1 cellular context compared by ENCODE assay signal in the genomic region with DNA sequence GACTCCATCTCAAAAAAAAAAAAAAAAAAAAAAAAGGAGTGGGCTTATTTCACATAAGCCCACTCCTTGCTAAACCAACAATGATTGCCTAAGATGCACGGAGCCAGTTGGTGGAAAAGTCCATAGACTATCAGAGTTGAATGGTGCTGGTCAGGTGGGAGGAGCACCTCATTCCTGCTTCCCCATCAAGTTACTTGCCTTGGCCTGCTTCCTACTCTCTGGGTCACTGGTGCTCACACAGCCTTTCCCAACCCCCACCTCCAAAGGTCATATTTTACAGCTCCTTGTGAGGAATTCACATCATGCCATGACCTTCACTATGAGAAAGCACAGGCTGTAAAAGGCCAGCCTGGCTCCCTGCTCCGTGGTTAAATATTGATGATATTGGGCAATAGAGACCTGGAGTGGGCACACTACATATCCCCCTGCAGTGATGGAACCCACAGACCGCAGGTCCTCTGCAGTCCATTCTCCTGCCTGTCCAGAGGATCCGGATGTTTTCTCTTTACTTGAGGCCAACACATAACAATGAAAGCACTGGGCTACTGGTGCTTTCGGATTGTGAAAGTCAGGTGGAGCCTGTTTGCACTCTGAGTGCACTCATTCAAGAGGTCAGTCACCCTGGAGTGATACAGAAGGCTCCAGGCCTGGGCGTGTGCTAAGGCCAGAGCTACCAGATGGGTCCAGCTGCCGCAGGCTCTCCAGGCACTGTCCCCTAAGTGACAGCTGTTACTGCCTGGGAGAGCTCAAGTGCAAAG.
A peak's percentile ranks its signal among the peaks of the same experiment; 100 is the strongest.
TF ChIP-seq lines count a peak whose summit lies in the region.

A gene (plus strand): TSS at position 664 of the 758 bp plus-strand sequence. CDS start 4,618 bp downstream, outside the sequence.

TF ChIP-seq in HepG2, 621 proteins besides CTCF, POLR2A, EP300 and RAD21 (continued from another document and continues in another):
- TF ChIP-seq, protein P1, sequence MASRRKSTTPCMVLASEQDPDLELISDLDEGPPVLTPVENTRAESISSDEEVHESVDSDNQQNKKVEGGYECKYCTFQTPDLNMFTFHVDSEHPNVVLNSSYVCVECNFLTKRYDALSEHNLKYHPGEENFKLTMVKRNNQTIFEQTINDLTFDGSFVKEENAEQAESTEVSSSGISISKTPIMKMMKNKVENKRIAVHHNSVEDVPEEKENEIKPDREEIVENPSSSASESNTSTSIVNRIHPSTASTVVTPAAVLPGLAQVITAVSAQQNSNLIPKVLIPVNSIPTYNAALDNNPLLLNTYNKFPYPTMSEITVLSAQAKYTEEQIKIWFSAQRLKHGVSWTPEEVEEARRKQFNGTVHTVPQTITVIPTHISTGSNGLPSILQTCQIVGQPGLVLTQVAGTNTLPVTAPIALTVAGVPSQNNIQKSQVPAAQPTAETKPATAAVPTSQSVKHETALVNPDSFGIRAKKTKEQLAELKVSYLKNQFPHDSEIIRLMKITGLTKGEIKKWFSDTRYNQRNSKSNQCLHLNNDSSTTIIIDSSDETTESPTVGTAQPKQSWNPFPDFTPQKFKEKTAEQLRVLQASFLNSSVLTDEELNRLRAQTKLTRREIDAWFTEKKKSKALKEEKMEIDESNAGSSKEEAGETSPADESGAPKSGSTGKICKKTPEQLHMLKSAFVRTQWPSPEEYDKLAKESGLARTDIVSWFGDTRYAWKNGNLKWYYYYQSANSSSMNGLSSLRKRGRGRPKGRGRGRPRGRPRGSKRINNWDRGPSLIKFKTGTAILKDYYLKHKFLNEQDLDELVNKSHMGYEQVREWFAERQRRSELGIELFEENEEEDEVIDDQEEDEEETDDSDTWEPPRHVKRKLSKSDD (CRISPR knock-in tag; IDR thresholded peaks at IDR 0.05; ENCODE audit: low read depth): no peak; the same call in 1 of the 2 replicates
- TF ChIP-seq ZNF121 (CRISPR knock-in tag; IDR thresholded peaks at IDR 0.05) (0 out of 2 replicates have a peak, but pooled peaks have one; percentile 37), ZNF607 (CRISPR knock-in tag; IDR thresholded peaks at IDR 0.05; ENCODE audit: borderline replicate concordance) (peak; percentile 73; the same call in 1 of the 2 replicates), NFIC (IDR thresholded peaks at IDR 0.05; ENCODE audit: low read length) (peak; percentile 51; the same call in 1 of the 2 replicates), ZBTB20 (CRISPR knock-in tag; IDR thresholded peaks at IDR 0.05; ENCODE audit: borderline replicate concordance, low read depth) (0 out of 2 replicates have a peak, but pooled peaks have one; percentile 76), SMC3 (IDR thresholded peaks at IDR 0.05; ENCODE audit: low read length) (peak; percentile 33; the same call in 1 of the 2 replicates), NCOA1 (CRISPR knock-in tag; IDR thresholded peaks at IDR 0.05) (no peak), ZNF251 (CRISPR knock-in tag; IDR thresholded peaks at IDR 0.05) (0 out of 2 replicates have a peak, but pooled peaks have one; percentile 36), ZNF747 (CRISPR knock-in tag; IDR thresholded peaks at IDR 0.05; ENCODE audit: borderline replicate concordance) (peak; percentile 82; the same call in 1 of the 2 replicates), ZNF232 (CRISPR knock-in tag; IDR thresholded peaks at IDR 0.05; ENCODE audit: borderline replicate concordance) (peak; percentile 38; the same call in 1 of the 2 replicates), CREM (IDR thresholded peaks at IDR 0.05) (peak; percentile 69; the same call in 1 of the 2 replicates), CREM (CRISPR knock-in tag; IDR thresholded peaks at IDR 0.05) (no peak), ZNF746 (CRISPR knock-in tag; IDR thresholded peaks at IDR 0.05) (no peak; the same call in 1 of the 2 replicates), TOPORS (CRISPR knock-in tag; IDR thresholded peaks at IDR 0.05) (0 out of 2 replicates have a peak, but pooled peaks have one; percentile 8), ZNF335 (CRISPR knock-in tag; IDR thresholded peaks at IDR 0.05) (peak; percentile 85), BRCA1 (CRISPR knock-in tag; IDR thresholded peaks at IDR 0.05) (0 out of 2 replicates have a peak, but pooled peaks have one; percentile 52), ZNF780A (CRISPR knock-in tag; IDR thresholded peaks at IDR 0.05) (no peak), KDM4B (CRISPR knock-in tag; IDR thresholded peaks at IDR 0.05) (peak; percentile 65; the same call in 1 of the 2 replicates), ZSCAN12 (CRISPR knock-in tag; IDR thresholded peaks at IDR 0.05) (no peak)
- TF ChIP-seq, protein P2, sequence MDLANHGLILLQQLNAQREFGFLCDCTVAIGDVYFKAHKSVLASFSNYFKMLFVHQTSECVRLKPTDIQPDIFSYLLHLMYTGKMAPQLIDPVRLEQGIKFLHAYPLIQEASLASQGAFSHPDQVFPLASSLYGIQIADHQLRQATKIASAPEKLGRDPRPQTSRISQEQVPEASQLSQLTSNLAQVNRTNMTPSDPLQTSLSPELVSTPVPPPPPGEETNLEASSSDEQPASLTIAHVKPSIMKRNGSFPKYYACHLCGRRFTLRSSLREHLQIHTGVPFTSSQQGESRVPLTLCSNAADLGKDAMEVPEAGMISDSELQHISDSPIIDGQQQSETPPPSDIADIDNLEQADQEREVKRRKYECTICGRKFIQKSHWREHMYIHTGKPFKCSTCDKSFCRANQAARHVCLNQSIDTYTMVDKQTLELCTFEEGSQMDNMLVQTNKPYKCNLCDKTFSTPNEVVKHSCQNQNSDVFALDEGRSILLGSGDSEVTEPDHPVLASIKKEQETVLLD (CRISPR knock-in tag; IDR thresholded peaks at IDR 0.05; ENCODE audit: low read depth): no peak
- TF ChIP-seq, protein P3, sequence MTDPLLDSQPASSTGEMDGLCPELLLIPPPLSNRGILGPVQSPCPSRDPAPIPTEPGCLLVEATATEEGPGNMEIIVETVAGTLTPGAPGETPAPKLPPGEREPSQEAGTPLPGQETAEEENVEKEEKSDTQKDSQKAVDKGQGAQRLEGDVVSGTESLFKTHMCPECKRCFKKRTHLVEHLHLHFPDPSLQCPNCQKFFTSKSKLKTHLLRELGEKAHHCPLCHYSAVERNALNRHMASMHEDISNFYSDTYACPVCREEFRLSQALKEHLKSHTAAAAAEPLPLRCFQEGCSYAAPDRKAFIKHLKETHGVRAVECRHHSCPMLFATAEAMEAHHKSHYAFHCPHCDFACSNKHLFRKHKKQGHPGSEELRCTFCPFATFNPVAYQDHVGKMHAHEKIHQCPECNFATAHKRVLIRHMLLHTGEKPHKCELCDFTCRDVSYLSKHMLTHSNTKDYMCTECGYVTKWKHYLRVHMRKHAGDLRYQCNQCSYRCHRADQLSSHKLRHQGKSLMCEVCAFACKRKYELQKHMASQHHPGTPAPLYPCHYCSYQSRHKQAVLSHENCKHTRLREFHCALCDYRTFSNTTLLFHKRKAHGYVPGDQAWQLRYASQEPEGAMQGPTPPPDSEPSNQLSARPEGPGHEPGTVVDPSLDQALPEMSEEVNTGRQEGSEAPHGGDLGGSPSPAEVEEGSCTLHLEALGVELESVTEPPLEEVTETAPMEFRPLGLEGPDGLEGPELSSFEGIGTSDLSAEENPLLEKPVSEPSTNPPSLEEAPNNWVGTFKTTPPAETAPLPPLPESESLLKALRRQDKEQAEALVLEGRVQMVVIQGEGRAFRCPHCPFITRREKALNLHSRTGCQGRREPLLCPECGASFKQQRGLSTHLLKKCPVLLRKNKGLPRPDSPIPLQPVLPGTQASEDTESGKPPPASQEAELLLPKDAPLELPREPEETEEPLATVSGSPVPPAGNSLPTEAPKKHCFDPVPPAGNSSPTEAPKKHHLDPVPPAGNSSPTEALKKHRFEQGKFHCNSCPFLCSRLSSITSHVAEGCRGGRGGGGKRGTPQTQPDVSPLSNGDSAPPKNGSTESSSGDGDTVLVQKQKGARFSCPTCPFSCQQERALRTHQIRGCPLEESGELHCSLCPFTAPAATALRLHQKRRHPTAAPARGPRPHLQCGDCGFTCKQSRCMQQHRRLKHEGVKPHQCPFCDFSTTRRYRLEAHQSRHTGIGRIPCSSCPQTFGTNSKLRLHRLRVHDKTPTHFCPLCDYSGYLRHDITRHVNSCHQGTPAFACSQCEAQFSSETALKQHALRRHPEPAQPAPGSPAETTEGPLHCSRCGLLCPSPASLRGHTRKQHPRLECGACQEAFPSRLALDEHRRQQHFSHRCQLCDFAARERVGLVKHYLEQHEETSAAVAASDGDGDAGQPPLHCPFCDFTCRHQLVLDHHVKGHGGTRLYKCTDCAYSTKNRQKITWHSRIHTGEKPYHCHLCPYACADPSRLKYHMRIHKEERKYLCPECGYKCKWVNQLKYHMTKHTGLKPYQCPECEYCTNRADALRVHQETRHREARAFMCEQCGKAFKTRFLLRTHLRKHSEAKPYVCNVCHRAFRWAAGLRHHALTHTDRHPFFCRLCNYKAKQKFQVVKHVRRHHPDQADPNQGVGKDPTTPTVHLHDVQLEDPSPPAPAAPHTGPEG (CRISPR knock-in tag; IDR thresholded peaks at IDR 0.05): peak; percentile 47; the same call in 1 of the 2 replicates
- TF ChIP-seq, protein P4, sequence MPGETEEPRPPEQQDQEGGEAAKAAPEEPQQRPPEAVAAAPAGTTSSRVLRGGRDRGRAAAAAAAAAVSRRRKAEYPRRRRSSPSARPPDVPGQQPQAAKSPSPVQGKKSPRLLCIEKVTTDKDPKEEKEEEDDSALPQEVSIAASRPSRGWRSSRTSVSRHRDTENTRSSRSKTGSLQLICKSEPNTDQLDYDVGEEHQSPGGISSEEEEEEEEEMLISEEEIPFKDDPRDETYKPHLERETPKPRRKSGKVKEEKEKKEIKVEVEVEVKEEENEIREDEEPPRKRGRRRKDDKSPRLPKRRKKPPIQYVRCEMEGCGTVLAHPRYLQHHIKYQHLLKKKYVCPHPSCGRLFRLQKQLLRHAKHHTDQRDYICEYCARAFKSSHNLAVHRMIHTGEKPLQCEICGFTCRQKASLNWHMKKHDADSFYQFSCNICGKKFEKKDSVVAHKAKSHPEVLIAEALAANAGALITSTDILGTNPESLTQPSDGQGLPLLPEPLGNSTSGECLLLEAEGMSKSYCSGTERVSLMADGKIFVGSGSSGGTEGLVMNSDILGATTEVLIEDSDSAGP (CRISPR knock-in tag; IDR thresholded peaks at IDR 0.05; ENCODE audit: borderline replicate concordance): peak; percentile 36; the same call in 1 of the 2 replicates
- TF ChIP-seq, protein P5, sequence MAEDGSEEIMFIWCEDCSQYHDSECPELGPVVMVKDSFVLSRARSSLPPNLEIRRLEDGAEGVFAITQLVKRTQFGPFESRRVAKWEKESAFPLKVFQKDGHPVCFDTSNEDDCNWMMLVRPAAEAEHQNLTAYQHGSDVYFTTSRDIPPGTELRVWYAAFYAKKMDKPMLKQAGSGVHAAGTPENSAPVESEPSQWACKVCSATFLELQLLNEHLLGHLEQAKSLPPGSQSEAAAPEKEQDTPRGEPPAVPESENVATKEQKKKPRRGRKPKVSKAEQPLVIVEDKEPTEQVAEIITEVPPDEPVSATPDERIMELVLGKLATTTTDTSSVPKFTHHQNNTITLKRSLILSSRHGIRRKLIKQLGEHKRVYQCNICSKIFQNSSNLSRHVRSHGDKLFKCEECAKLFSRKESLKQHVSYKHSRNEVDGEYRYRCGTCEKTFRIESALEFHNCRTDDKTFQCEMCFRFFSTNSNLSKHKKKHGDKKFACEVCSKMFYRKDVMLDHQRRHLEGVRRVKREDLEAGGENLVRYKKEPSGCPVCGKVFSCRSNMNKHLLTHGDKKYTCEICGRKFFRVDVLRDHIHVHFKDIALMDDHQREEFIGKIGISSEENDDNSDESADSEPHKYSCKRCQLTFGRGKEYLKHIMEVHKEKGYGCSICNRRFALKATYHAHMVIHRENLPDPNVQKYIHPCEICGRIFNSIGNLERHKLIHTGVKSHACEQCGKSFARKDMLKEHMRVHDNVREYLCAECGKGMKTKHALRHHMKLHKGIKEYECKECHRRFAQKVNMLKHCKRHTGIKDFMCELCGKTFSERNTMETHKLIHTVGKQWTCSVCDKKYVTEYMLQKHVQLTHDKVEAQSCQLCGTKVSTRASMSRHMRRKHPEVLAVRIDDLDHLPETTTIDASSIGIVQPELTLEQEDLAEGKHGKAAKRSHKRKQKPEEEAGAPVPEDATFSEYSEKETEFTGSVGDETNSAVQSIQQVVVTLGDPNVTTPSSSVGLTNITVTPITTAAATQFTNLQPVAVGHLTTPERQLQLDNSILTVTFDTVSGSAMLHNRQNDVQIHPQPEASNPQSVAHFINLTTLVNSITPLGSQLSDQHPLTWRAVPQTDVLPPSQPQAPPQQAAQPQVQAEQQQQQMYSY (CRISPR knock-in tag; IDR thresholded peaks at IDR 0.05): peak; percentile 62; the same call in 1 of the 2 replicates
- TF ChIP-seq, protein P6, sequence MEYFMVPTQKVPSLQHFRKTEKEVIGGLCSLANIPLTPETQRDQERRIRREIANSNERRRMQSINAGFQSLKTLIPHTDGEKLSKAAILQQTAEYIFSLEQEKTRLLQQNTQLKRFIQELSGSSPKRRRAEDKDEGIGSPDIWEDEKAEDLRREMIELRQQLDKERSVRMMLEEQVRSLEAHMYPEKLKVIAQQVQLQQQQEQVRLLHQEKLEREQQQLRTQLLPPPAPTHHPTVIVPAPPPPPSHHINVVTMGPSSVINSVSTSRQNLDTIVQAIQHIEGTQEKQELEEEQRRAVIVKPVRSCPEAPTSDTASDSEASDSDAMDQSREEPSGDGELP (IDR thresholded peaks at IDR 0.05; ENCODE audit: borderline replicate concordance, low read depth): peak; percentile 95
- TF ChIP-seq, protein P7, sequence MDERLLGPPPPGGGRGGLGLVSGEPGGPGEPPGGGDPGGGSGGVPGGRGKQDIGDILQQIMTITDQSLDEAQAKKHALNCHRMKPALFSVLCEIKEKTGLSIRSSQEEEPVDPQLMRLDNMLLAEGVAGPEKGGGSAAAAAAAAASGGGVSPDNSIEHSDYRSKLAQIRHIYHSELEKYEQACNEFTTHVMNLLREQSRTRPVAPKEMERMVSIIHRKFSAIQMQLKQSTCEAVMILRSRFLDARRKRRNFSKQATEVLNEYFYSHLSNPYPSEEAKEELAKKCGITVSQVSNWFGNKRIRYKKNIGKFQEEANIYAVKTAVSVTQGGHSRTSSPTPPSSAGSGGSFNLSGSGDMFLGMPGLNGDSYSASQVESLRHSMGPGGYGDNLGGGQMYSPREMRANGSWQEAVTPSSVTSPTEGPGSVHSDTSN (CRISPR knock-in tag; IDR thresholded peaks at IDR 0.05): peak; percentile 32; the same call in 1 of the 2 replicates
- TF ChIP-seq, protein P8, sequence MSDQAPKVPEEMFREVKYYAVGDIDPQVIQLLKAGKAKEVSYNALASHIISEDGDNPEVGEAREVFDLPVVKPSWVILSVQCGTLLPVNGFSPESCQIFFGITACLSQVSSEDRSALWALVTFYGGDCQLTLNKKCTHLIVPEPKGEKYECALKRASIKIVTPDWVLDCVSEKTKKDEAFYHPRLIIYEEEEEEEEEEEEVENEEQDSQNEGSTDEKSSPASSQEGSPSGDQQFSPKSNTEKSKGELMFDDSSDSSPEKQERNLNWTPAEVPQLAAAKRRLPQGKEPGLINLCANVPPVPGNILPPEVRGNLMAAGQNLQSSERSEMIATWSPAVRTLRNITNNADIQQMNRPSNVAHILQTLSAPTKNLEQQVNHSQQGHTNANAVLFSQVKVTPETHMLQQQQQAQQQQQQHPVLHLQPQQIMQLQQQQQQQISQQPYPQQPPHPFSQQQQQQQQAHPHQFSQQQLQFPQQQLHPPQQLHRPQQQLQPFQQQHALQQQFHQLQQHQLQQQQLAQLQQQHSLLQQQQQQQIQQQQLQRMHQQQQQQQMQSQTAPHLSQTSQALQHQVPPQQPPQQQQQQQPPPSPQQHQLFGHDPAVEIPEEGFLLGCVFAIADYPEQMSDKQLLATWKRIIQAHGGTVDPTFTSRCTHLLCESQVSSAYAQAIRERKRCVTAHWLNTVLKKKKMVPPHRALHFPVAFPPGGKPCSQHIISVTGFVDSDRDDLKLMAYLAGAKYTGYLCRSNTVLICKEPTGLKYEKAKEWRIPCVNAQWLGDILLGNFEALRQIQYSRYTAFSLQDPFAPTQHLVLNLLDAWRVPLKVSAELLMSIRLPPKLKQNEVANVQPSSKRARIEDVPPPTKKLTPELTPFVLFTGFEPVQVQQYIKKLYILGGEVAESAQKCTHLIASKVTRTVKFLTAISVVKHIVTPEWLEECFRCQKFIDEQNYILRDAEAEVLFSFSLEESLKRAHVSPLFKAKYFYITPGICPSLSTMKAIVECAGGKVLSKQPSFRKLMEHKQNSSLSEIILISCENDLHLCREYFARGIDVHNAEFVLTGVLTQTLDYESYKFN (CRISPR knock-in tag; conservative IDR thresholded peaks at IDR 0.05): peak; percentile 95
- TF ChIP-seq, protein P9, sequence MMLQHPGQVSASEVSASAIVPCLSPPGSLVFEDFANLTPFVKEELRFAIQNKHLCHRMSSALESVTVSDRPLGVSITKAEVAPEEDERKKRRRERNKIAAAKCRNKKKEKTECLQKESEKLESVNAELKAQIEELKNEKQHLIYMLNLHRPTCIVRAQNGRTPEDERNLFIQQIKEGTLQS (CRISPR knock-in tag; IDR thresholded peaks at IDR 0.05): no peak
